ENCODE assay signal across 21 cellular contexts in the genomic region with DNA sequence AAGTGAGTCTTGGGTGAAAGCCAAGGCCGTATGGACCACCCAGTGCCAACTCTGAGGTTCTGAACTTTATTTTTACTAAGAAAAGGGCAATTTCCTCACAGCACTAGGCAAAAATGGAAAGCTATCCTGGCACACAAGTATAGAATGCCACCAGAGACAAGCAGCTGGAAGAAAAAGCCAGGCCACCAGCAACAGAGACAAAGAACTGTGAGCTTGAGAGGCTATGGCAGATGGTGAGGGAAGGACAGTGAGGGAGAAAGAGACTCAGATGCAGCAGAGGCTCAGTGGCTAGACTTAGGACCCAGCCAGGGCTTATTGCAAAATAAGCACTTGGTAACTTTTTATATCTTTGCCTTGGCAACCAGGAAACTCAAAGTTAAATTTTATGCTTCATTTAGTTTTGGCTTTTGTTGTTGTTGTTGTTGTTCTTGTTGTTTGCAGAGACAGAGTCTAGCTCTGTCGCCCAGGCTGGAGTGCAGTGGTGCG.
"Had no signal": no experiment of that assay in that cellular context is flagged by ENCODE, and none has a peak within 500 bp of the region (broad histone marks: within the 10 kb centered on the region; RNA-seq: fewer than 3 reads in every experiment).

No MANE protein-coding gene starts in this region.

- H3K27me3 Mint-ChIP-seq: activated naive CD8-positive, alpha-beta T cell treated with anti-CD3 and anti-CD28 coated beads, Interleukin-2, amount 50 U/mL, for 24 hours had no signal

- H3K27ac ChIP-seq: neutrophil, pancreas, psoas muscle, right atrium auricular region, tibial artery, upper lobe of right lung had no signal

- H3K36me3 Mint-ChIP-seq: activated CD4-positive, alpha-beta memory T cell treated with anti-CD3 and anti-CD28 coated beads for 36 hours; activated naive CD4-positive, alpha-beta T cell treated with anti-CD3 and anti-CD28 coated beads, Interleukin-2, amount 50 U/mL, for 24 hours had no signal

- ATAC-seq: activated naive CD8-positive, alpha-beta T cell treated with anti-CD3 and anti-CD28 coated beads, Interleukin-2, amount 50 U/mL, for 24 hours; activated T-cell treated with anti-CD3 and anti-CD28 coated beads, Interleukin-2, amount 50 U/mL, for 4 hours; left ventricle myocardium superior; pancreas; psoas muscle; stimulated activated naive CD8-positive, alpha-beta T cell treated with anti-CD3 and anti-CD28 coated beads, Interleukin-15, Interleukin-2, amounts not matched to agents 100 U/mL and 50 U/mL, for 24 hours; upper lobe of right lung had no signal

- H3K27ac Mint-ChIP-seq: activated CD4-positive, alpha-beta memory T cell treated with anti-CD3 and anti-CD28 coated beads for 36 hours; activated CD4-positive, alpha-beta T cell treated with anti-CD3 and anti-CD28 coated beads, Interleukin-2, amount 10 ng/mL, durations not matched to agents 24 days and 14 days; activated naive CD4-positive, alpha-beta T cell treated with anti-CD3 and anti-CD28 coated beads, Interleukin-2, amount 50 U/mL, for 24 hours; activated naive CD8-positive, alpha-beta T cell treated with anti-CD3 and anti-CD28 coated beads, Interleukin-2, amount 50 U/mL, for 24 hours; activated T-helper 2 cell treated with anti-CD3 and anti-CD28 coated beads, Interferon-gamma antibody, Interleukin-2, Interleukin-4, amounts not matched to agents 10 μg/mL and 5 μg/mL and 100 μg/mL, durations not matched to agents 14 hours and 24 hours and 36 hours; nephron progenitor cell had no signal

- H3K4me1 Mint-ChIP-seq: activated naive CD4-positive, alpha-beta T cell treated with anti-CD3 and anti-CD28 coated beads, Interleukin-2, amount 50 U/mL, for 24 hours; central memory CD8-positive, alpha-beta T cell had no signal

- H3K27me3 ChIP-seq: neutrophil, pancreas, right atrium auricular region, upper lobe of right lung had no signal

- H3K4me3 ChIP-seq: pancreas, psoas muscle, right atrium auricular region, tibial artery, upper lobe of right lung had no signal

- H3K36me3 ChIP-seq: neutrophil, pancreas, right atrium auricular region, tibial artery, upper lobe of right lung had no signal

- H3K9me3 ChIP-seq: neutrophil, pancreas, psoas muscle, right atrium auricular region, tibial artery, upper lobe of right lung had no signal

- DNase-seq: activated CD4-positive, alpha-beta memory T cell treated with anti-CD3 and anti-CD28 coated beads for 36 hours; activated CD4-positive, alpha-beta T cell treated with anti-CD3 and anti-CD28 coated beads, Interleukin-2, amount 10 ng/mL, durations not matched to agents 24 days and 14 days; activated naive CD8-positive, alpha-beta T cell treated with anti-CD3 and anti-CD28 coated beads, Interleukin-2, amount 50 U/mL, for 24 hours; activated T-cell treated with anti-CD3 and anti-CD28 coated beads, Interleukin-2, amount 50 U/mL, for 4 hours; effector memory CD4-positive, alpha-beta T cell; glutamatergic neuron; left ventricle myocardium superior; mammary epithelial cell; nephron progenitor cell; pancreas; psoas muscle; stimulated activated CD4-positive, alpha-beta T cell treated with anti-CD3 and anti-CD28 coated beads, Interleukin-15, amount 100 ng/mL, for 24 hours; stimulated activated CD4-positive, alpha-beta T cell treated with anti-CD3 and anti-CD28 coated beads, Interleukin-2, amount 100 ng/mL, for 24 hours; stimulated activated naive CD8-positive, alpha-beta T cell treated with anti-CD3 and anti-CD28 coated beads, Interleukin-15, Interleukin-2, amounts not matched to agents 100 U/mL and 50 U/mL, for 24 hours; tibial artery; upper lobe of right lung had no signal

- H3K4me3 Mint-ChIP-seq: activated CD4-positive, alpha-beta memory T cell treated with anti-CD3 and anti-CD28 coated beads for 36 hours; activated CD4-positive, alpha-beta T cell treated with anti-CD3 and anti-CD28 coated beads, Interleukin-2, amount 10 ng/mL, durations not matched to agents 24 days and 14 days; activated naive CD4-positive, alpha-beta T cell treated with anti-CD3 and anti-CD28 coated beads, Interleukin-2, amount 50 U/mL, for 24 hours; activated naive CD8-positive, alpha-beta T cell treated with anti-CD3 and anti-CD28 coated beads, Interleukin-2, amount 50 U/mL, for 24 hours; activated T-cell treated with anti-CD3 and anti-CD28 coated beads, Interleukin-2, amount 50 U/mL, for 4 hours; central memory CD8-positive, alpha-beta T cell; nephron progenitor cell had no signal

- H3K4me1 ChIP-seq: pancreas, psoas muscle, right atrium auricular region, tibial artery, upper lobe of right lung had no signal

- H3K9me3 Mint-ChIP-seq: activated CD4-positive, alpha-beta memory T cell treated with anti-CD3 and anti-CD28 coated beads for 36 hours; activated CD4-positive, alpha-beta T cell treated with anti-CD3 and anti-CD28 coated beads, Interleukin-2, amount 10 ng/mL, durations not matched to agents 24 days and 14 days; activated naive CD4-positive, alpha-beta T cell treated with anti-CD3 and anti-CD28 coated beads, Interleukin-2, amount 50 U/mL, for 24 hours; activated naive CD8-positive, alpha-beta T cell treated with anti-CD3 and anti-CD28 coated beads, Interleukin-2, amount 50 U/mL, for 24 hours; activated T-cell treated with anti-CD3 and anti-CD28 coated beads, Interleukin-2, amount 50 U/mL, for 4 hours; activated T-helper 2 cell treated with anti-CD3 and anti-CD28 coated beads, Interferon-gamma antibody, Interleukin-2, Interleukin-4, amounts not matched to agents 10 μg/mL and 5 μg/mL and 100 μg/mL, durations not matched to agents 14 hours and 24 hours and 36 hours; central memory CD8-positive, alpha-beta T cell; nephron progenitor cell had no signal
